ENCODE assay signal across 8 cellular contexts in the genomic region with DNA sequence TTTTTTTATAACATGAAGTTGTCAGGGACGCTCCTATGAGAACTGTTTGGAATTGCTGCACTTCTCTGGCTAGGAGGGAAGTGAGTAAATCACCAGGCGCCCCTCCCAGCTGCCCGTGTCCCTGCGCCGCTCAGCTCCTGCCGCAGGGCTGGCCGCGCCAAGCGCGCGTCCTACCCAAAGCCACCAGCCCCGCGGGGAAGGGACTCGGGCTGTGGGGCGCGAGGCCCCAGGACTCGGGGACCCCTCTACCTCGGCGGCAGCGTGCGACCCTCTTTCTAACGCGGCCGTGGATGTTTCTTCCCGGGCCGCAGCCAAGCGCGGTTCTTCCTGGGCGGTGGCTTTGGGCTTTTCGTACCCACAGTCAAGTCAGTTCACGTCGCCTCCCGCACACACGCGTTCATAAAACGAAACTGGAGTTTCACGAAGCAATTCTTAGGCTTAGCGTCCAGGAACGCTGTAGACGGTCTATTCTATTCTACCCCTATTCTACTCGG. TPM values are rescaled to one million over a fixed set of nuclear protein-coding genes. Genes with fewer than 3 reads are reported as not detected.
DNase-seq lines count a peak whose midpoint lies in the region; ATAC-seq, FAIRE-seq and TF ChIP-seq lines count a peak whose summit lies in the region.

No MANE protein-coding gene starts in this region.

- H3K9ac ChIP-seq in H1 (replicated peaks in 1 of 4; ENCODE audit: extremely low read depth in 1 of 4, low read depth in 3 of 4, low read length in 3 of 4) = no peak overlapping the region

- no peak overlapping the region for H3K27ac ChIP-seq in CD8-positive, alpha-beta memory T cell (ENCODE audit: low read depth, low read length)
- H3K27ac ChIP-seq in H1 (ENCODE audit: low read depth, low read length) = no peak overlapping the region

- H3K4me1 ChIP-seq in CD8-positive, alpha-beta memory T cell (ENCODE audit: insufficient read depth, low read length) = peaks cover 7% of the 10 kb centered on the region
- peaks cover 0 to 14% (median 11%) of the 10 kb centered on the region in 4 experiments; a peak in 5 of 7 replicates for H3K4me1 ChIP-seq in H1 (replicated peaks in 1 of 4; ENCODE audit: control insufficient read depth in 3 of 4, insufficient read depth in 4 of 4, low read length in 3 of 4)
- H3K4me1 ChIP-seq in mucosa of descending colon (ENCODE audit: low read depth) = peaks cover 3% of the 10 kb centered on the region

- H3K36me3 ChIP-seq in CD8-positive, alpha-beta memory T cell (ENCODE audit: insufficient read depth, low read length) = no peaks in the 10 kb centered on the region
- H3K36me3 ChIP-seq in MG63 (no peaks in the 10 kb centered on the region), H1 (ENCODE audit: control insufficient read depth in 2 of 4, insufficient read depth in 4 of 4, low read length in 3 of 4) (peaks cover 0 to 11% (median 0%) of the 10 kb centered on the region in 4 experiments; a peak in 2 of 8 replicates), mucosa of descending colon (ENCODE audit: low read depth) (no peaks in the 10 kb centered on the region)

- H3K36me3 Mint-ChIP-seq in CD8-positive, alpha-beta memory T cell = peaks cover 5 to 27% (median 18%) of the 10 kb centered on the region in 3 donors

- TF ChIP-seq POLR2A in H1 (IDR thresholded peaks at IDR 0.05; ENCODE audit: control extremely low read depth in 1 of 2, low read depth in 2 of 2, low read length in 2 of 2) = no peak

- no peak for FAIRE-seq in H1 (lab: Jason Lieb, UNC)

- H3K23me2 ChIP-seq in H1 (ENCODE audit: low read depth, low read length) = peaks cover 3% of the 10 kb centered on the region; the same call in 1 of the 2 replicates

- peaks cover 57 to 80% of the 10 kb centered on the region in 2 donors for H3K27me3 Mint-ChIP-seq in CD8-positive, alpha-beta memory T cell

- no peaks in the 10 kb centered on the region for H3K79me2 ChIP-seq in H1 (ENCODE audit: control insufficient read depth in 1 of 2, insufficient read depth in 2 of 2, low read length in 2 of 2)

- intact Hi-C loops in mucosa of descending colon (cut with DNase I, micrococcal nuclease) = no loop called here

- no peak overlapping the region for H3K4ac ChIP-seq in H1 (replicated peaks; ENCODE audit: insufficient read length, low read depth, low read length)

- H2AK5ac ChIP-seq in H1 (ENCODE audit: low read depth, low read length) = no peak overlapping the region

- no peak overlapping the region for H2BK5ac ChIP-seq in H1 (ENCODE audit: low read depth, low read length)

- H3K4me2 ChIP-seq in H1 (ENCODE audit: insufficient read depth in 1 of 2, low read depth in 2 of 2, low read length in 2 of 2) = peak overlapping the region; percentile 61 to 65

- no peak overlapping the region for H3K23ac ChIP-seq in H1 (ENCODE audit: insufficient read length)

- CTCF ChIA-PET in CD8-positive, alpha-beta memory T cell (lab: Charles Lee) = interaction anchor here (0.6 kb wide), 1 partner anchor 227 kb away, joined by 4 read pairs; no protein-coding TSS in a partner anchor
- CTCF ChIA-PET in H1 (lab: Charles Lee; ENCODE audit: partially characterized antibody) = interaction anchor here (1.6 to 2.6 kb wide), 2 partner anchors 14 to 19 kb away, joined by 8 to 9 read pairs; no protein-coding TSS in a partner anchor

- POLR2A ChIA-PET in CD8-positive, alpha-beta memory T cell (lab: Charles Lee) = no interaction called here
- POLR2A ChIA-PET in H1 (lab: Charles Lee; ENCODE audit: partially characterized antibody) = interaction anchor here (0.6 to 1.4 kb wide), 2 partner anchors 17 to 62 kb away, joined by 3 read pairs; no protein-coding TSS in a partner anchor

- no peak for TF ChIP-seq CTCF in H1 (IDR thresholded peaks at IDR 0.05; ENCODE audit: control extremely low read depth in 1 of 3, insufficient read depth in 1 of 3, low read depth in 1 of 3, low read length in 3 of 3)
- TF ChIP-seq CTCF in mucosa of descending colon (IDR thresholded peaks at IDR 0.05) = no peak

- TF ChIP-seq RAD21 in H1 (IDR thresholded peaks at IDR 0.05 in 1 of 2, conservative IDR thresholded peaks at IDR 0.05 in 1 of 2; ENCODE audit: low read depth in 2 of 2, low read length in 2 of 2) = no peak

- no peak overlapping the region for H3K14ac ChIP-seq in H1 (ENCODE audit: insufficient read length)

- 8% methylated on average over 37 of the region's 41 CpGs; no CpG with 5 or more reads in 1 of the 2 experiments for WGBS in H1 (ENCODE audit: extremely low coverage in 1 of 2, insufficient coverage in 1 of 2, insufficient read length in 1 of 2, insufficient replicate concordance in 2 of 2, low coverage in 1 of 2, low lambda C conversion rate in 2 of 2, missing lambda C conversion rate in 1 of 2), 2 experiments

- TF ChIP-seq EP300 in H1 (IDR thresholded peaks at IDR 0.05; ENCODE audit: borderline replicate concordance in 1 of 2, low read depth in 2 of 2, low read length in 2 of 2) = no peak

- H3K4me3 ChIP-seq in CD8-positive, alpha-beta memory T cell (ENCODE audit: low read length) = peak overlapping the region; percentile 61
- H3K4me3 ChIP-seq in MG63 = peak overlapping the region; percentile 55
- H3K4me3 ChIP-seq in H1 (ENCODE audit: extremely low read depth in 1 of 4, insufficient read depth in 2 of 4, low read depth in 3 of 4, low read length in 4 of 4) = peak overlapping the region in 3 of 4 experiments; percentile 26 to 51 (median 30); a peak in 3 of 8 replicates
- H3K4me3 ChIP-seq in mucosa of descending colon = no peak overlapping the region

- no peak overlapping the region for H2AFZ ChIP-seq in H1 (ENCODE audit: low read length)

- H4K91ac ChIP-seq in H1 (replicated peaks; ENCODE audit: insufficient read length, low read length) = no peak overlapping the region

- H3K27me3 ChIP-seq in CD8-positive, alpha-beta memory T cell (ENCODE audit: insufficient read depth, low read length, poor library complexity, severe bottlenecking) = peaks cover 22% of the 10 kb centered on the region
- H3K27me3 ChIP-seq in MG63 (no peaks in the 10 kb centered on the region), H1 (replicated peaks in 1 of 4; ENCODE audit: control insufficient read depth in 3 of 4, extremely low read depth in 1 of 4, insufficient read depth in 3 of 4, low read length in 3 of 4) (peaks cover 77 to 96% (median 92%) of the 10 kb centered on the region in 4 experiments)

- no peaks in the 10 kb centered on the region for H3K9me3 Mint-ChIP-seq in CD8-positive, alpha-beta memory T cell

- H2BK20ac ChIP-seq in H1 (ENCODE audit: low read length) = no peak overlapping the region

- no peak overlapping the region for H2BK12ac ChIP-seq in H1 (ENCODE audit: low read depth, low read length)

- H4K8ac ChIP-seq in H1 (ENCODE audit: extremely low read depth, insufficient read depth, low read length) = peak overlapping the region; percentile 19; the same call in 1 of the 2 replicates

- peak overlapping the region; percentile 15 to 78 (median 74) for H3K4me3 Mint-ChIP-seq in CD8-positive, alpha-beta memory T cell

- H3K27ac Mint-ChIP-seq in CD8-positive, alpha-beta memory T cell = peak overlapping the region in 1 of 8 donors; percentile 36

- no peaks in the 10 kb centered on the region for H3K79me1 ChIP-seq in H1 (ENCODE audit: low read depth, low read length)

- ATAC-seq in mucosa of descending colon (peak; percentile 53), GM18858 (IDR thresholded peaks at IDR 0.05; ENCODE audit: unreplicated experiment) (no peak), HG03097 (IDR thresholded peaks at IDR 0.05; ENCODE audit: low FRiP score, unreplicated experiment) (no peak)

- H3K9me3 ChIP-seq in CD8-positive, alpha-beta memory T cell (ENCODE audit: low read length) = no peaks in the 10 kb centered on the region
- H3K9me3 ChIP-seq in MG63 (no peaks in the 10 kb centered on the region), H1 (ENCODE audit: insufficient read depth in 2 of 2, low read depth in 1 of 2, low read length in 1 of 2) (no peaks in the 10 kb centered on the region; a peak in 1 of 4 replicates), mucosa of descending colon (no peaks in the 10 kb centered on the region)

- no peak overlapping the region for H2BK15ac ChIP-seq in H1 (ENCODE audit: low read length)

- peaks cover 21 to 28% of the 10 kb centered on the region in 2 experiments for H4K20me1 ChIP-seq in H1 (replicated peaks in 1 of 2; ENCODE audit: control insufficient read depth in 1 of 2, insufficient read depth in 2 of 2, low read length in 2 of 2)

- H3K56ac ChIP-seq in H1 (replicated peaks; ENCODE audit: insufficient read length, low read depth, low read length) = no peak overlapping the region

- no peak overlapping the region for H4K5ac ChIP-seq in H1 (ENCODE audit: insufficient read length, low read depth, low read length)

- H2BK120ac ChIP-seq in H1 (replicated peaks; ENCODE audit: low read depth, low read length) = no peak overlapping the region

- peaks cover 17 to 21% (median 18%) of the 10 kb centered on the region in 3 donors for H3K4me1 Mint-ChIP-seq in CD8-positive, alpha-beta memory T cell

- no peak for DNase-seq in CD8-positive, alpha-beta memory T cell
- DNase-seq in MG63 (peak; percentile 31), H1 (ENCODE audit: low read depth in 1 of 2, low spot score in 2 of 2) (no peak), mucosa of descending colon (no peak), ureter (ENCODE audit: low spot score) (no peak), NCI-H2196 (lab: John Stamatoyannopoulos, UW; ENCODE audit: unreplicated experiment) (no peak)

- peak overlapping the region; percentile 27; the same call in 1 of the 2 replicates for H3K18ac ChIP-seq in H1 (ENCODE audit: extremely low read depth, low read length)

TF ChIP-seq in H1, 55 proteins besides CTCF, POLR2A, EP300 and RAD21 (continues in another document):
- TF ChIP-seq YY1 (IDR thresholded peaks at IDR 0.05; ENCODE audit: low read depth, low read length) (no peak), RXRA (IDR thresholded peaks at IDR 0.05; ENCODE audit: insufficient read depth, low read depth, low read length) (no peak), SP4 (IDR thresholded peaks at IDR 0.05; ENCODE audit: low read length) (no peak), TBP (IDR thresholded peaks at IDR 0.05; ENCODE audit: low read depth, low read length) (no peak), SUZ12 (IDR thresholded peaks at IDR 0.05; ENCODE audit: low read length) (peak; percentile 84; the same call in 1 of the 2 replicates)

RNA-seq across cellular contexts. Expression of a gene that starts 15.2 kb away (rescaled TPM):
- total RNA-seq in CD8-positive, alpha-beta memory T cell = not detected
- polyA plus RNA-seq in CD8-positive, alpha-beta memory T cell = not detected
- total RNA-seq in MG63 (2014; rRNA removed; shearing (Covaris generic); ENCODE audit: low replicate concordance) = 2.2 and 5.5 TPM in 2 replicates
- 0.13 and 0.22 TPM in 2 replicates for total RNA-seq in H1 (2021; fragmentation: NEBNext Ultra II Directional; extraction: Animal tissue kit (Norgen Biotek cat#: 25700))
- polyA plus RNA-seq in H1 (2011; rRNA removed) = 0.05 TPM in 1 of 2 replicates, not detected in the other
- polyA plus RNA-seq in H1 (2011; cell fraction: cytosol; rRNA removed) = 0.09 TPM
- 0.03 TPM for polyA plus RNA-seq in H1 (2011; cell fraction: nucleus; rRNA removed)
- polyA plus RNA-seq in H1 (2012, experiment 1 of 2) = 0.05 to 0.07 TPM in 2 of 4 replicates, not detected in the others
- 0.13 TPM for polyA plus RNA-seq in H1 (2012, experiment 2 of 2)
- polyA plus RNA-seq in H1 (2013, experiment 1 of 2) = 0.10 TPM
- polyA plus RNA-seq in H1 (2013, experiment 2 of 2) = 0.06 TPM
- 0.10 TPM in 1 of 2 replicates, not detected in the other for polyA minus RNA-seq in H1 (2011; rRNA and poly(A)+ RNA removed)
- polyA minus RNA-seq in H1 (2011; cell fraction: cytosol; rRNA and poly(A)+ RNA removed) = not detected
- polyA minus RNA-seq in H1 (2011; cell fraction: nucleus; rRNA and poly(A)+ RNA removed) = 0.40 TPM
- total RNA-seq in mucosa of descending colon (1 to 10 TPM; 1.1 to 1.7 (median 1.6) TPM), ureter (41.9 TPM)
